ENCODE assay signal across 23 cellular contexts in genomic region chr11:74072286-74072685, GRCh38.
DNase-seq lines count a peak whose midpoint lies in the region; ATAC-seq and TF ChIP-seq lines count a peak whose summit lies in the region.
"Had no signal": no experiment of that assay in that cellular context is flagged by ENCODE, and none has a peak within 500 bp of the region (broad histone marks: within the 10 kb centered on the region; RNA-seq: fewer than 3 reads in every experiment).

No MANE protein-coding gene starts in this region.

- CTCF ChIA-PET in GM10248 (lab: Yijun Ruan, JAX), result no interaction called here

- H3K27me3 ChIP-seq in MG63, result no peaks in the 10 kb centered on the region

- H3K27me3 Mint-ChIP-seq in nephron progenitor cell (ENCODE audit: low read depth, poor library complexity), result no peaks in the 10 kb centered on the region
- H3K27me3 Mint-ChIP-seq: B cell, T-cell had no signal

- no peak overlapping the region for H3K27ac Mint-ChIP-seq in nephron progenitor cell
- H3K27ac Mint-ChIP-seq: B cell, T-cell had no signal

- peak overlapping the region; percentile 99 for H3K27ac ChIP-seq in VCaP

- H3K4me3 Mint-ChIP-seq in nephron progenitor cell, result no peak overlapping the region
- H3K4me3 Mint-ChIP-seq: B cell, T-cell had no signal

- H3K4me1 Mint-ChIP-seq in nephron progenitor cell, result no peaks in the 10 kb centered on the region
- H3K4me1 Mint-ChIP-seq: B cell had no signal

- H3K36me3 Mint-ChIP-seq in nephron progenitor cell (ENCODE audit: low read depth), result peaks cover 38% of the 10 kb centered on the region

- TF ChIP-seq CTCF in GM10248 (IDR thresholded peaks at IDR 0.05; ENCODE audit: control extremely low read depth, extremely low read depth, low read depth, missing control alignments) (no peak), VCaP (conservative IDR thresholded peaks at IDR 0.05) (no peak), nephron progenitor cell (IDR thresholded peaks at IDR 0.05) (no peak)

- no peak overlapping the region for H3K4me3 ChIP-seq in MG63

- peak; percentile 44 to 85 for ATAC-seq in activated CD4-positive, CD25-positive, alpha-beta regulatory T cell treated with anti-CD3 and anti-CD28 coated beads, Interleukin-2, amount 50 U/mL, for 24 hours
- peak; percentile 48 for ATAC-seq in GM18868 (IDR thresholded peaks at IDR 0.05; ENCODE audit: unreplicated experiment)
- ATAC-seq in HG02588 (IDR thresholded peaks at IDR 0.05; ENCODE audit: unreplicated experiment), result no peak
- ATAC-seq: HepG2, SK-N-SH treated with all-trans-retinoic acid at 6 μM for 48 hours, T-cell had no signal

- no peaks in the 10 kb centered on the region for H3K9me3 Mint-ChIP-seq in nephron progenitor cell
- H3K9me3 Mint-ChIP-seq: T-cell had no signal

- H3K9me3 ChIP-seq in MG63, result no peaks in the 10 kb centered on the region

- POLR2A ChIA-PET in GM10248 (lab: Yijun Ruan, JAX), result no interaction called here

- H3K36me3 ChIP-seq in MG63, result peaks cover 8% of the 10 kb centered on the region

- no peak for DNase-seq in activated CD4-positive, CD25-positive, alpha-beta regulatory T cell (lab: John Stamatoyannopoulos, UW)
- peak; percentile 26 for DNase-seq in GM10248 (ENCODE audit: extremely low spot score)
- DNase-seq in MG63, result no peak
- DNase-seq in nephron progenitor cell, result no peak
- DNase-seq: DMS 273 treated with DMSO at 0.1 percent for 48 hours, DND-41, KBM-7, MV-4-11, NCI-H1417 treated with DMSO at 0.1 percent for 48 hours, NCI-H187 treated with DMSO at 0.1 percent for 48 hours, NCI-H2171, NCI-H446 treated with DMSO at 0.1 percent for 48 hours, NCI-H774, RPMI8226, SIG-M5, T-cell had no signal
